ENCODE assay signal across 9 cellular contexts in the genomic region with DNA sequence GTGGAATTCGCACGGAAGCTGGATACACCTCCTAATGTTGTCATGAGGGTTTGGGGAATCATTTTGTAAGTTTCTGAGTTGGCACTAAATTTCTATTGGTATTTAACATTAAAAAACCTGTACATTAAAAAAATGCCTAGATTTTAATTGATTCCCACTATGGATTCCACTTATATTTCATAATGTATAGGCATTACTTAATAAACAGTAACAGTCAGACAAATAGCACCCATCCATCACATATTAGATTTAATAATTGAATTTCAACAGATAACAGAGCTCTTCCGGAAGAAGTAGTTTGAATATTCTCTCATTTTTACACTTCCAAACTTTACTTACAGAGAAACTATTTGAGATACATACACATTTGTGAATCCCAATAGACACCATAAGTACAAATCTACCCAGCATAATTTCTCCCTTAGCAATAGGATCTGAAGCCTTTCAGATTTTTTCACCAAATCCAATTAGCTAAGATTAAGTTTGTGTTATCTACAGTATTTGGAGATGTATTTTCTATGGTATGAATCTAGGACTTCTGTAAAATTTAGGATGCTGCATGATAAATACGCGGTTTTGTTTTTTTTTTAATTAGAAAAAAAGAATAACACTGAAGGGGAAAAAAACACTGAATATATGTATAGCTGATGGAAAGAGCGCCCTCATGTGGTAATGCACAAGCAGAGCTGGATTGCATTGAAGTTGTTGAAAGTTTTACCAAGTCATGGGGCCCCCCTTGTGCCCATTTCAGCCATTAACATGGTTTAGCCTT. TPM values are rescaled to one million over a fixed set of nuclear protein-coding genes. Genes with fewer than 3 reads are reported as not detected.
DNase-seq lines count a peak whose midpoint lies in the region; ATAC-seq and TF ChIP-seq lines count a peak whose summit lies in the region.
"Had no signal": no experiment of that assay in that cellular context is flagged by ENCODE, and none has a peak within 500 bp of the region (broad histone marks: within the 10 kb centered on the region; RNA-seq: fewer than 3 reads in every experiment).

No MANE protein-coding gene starts in this region.

- H3K4me3 ChIP-seq in HEK293 (ENCODE audit: low read depth, low read length) (no peak overlapping the region), MG63 (no peak overlapping the region)

- H3K27ac Mint-ChIP-seq in activated CD8-positive, alpha-beta T cell treated with anti-CD3 and anti-CD28 coated beads, Interleukin-2, amount 10 ng/mL, durations not matched to agents 7 days and 5 days = no peak overlapping the region
- H3K27ac Mint-ChIP-seq: memory B cell had no signal

- H3K4me1 Mint-ChIP-seq in activated CD8-positive, alpha-beta T cell treated with anti-CD3 and anti-CD28 coated beads, Interleukin-2, amount 10 ng/mL, durations not matched to agents 7 days and 5 days (ENCODE audit: low read depth) = no peaks in the 10 kb centered on the region
- H3K4me1 Mint-ChIP-seq: memory B cell had no signal

- H3K4me3 Mint-ChIP-seq in activated CD8-positive, alpha-beta T cell treated with anti-CD3 and anti-CD28 coated beads, Interleukin-2, amount 10 ng/mL, durations not matched to agents 7 days and 5 days = no peak overlapping the region
- H3K4me3 Mint-ChIP-seq: memory B cell had no signal

- no peaks in the 10 kb centered on the region for H3K27me3 Mint-ChIP-seq in activated CD8-positive, alpha-beta T cell treated with anti-CD3 and anti-CD28 coated beads, Interleukin-2, amount 10 ng/mL, durations not matched to agents 7 days and 5 days (ENCODE audit: low read depth)
- H3K27me3 Mint-ChIP-seq: memory B cell had no signal

- no peak overlapping the region for H3K27ac ChIP-seq in HEK293 (ENCODE audit: extremely low read depth, low read depth, low read length)

- no peaks in the 10 kb centered on the region for H3K9me3 Mint-ChIP-seq in activated CD8-positive, alpha-beta T cell treated with anti-CD3 and anti-CD28 coated beads, Interleukin-2, amount 10 ng/mL, durations not matched to agents 7 days and 5 days (ENCODE audit: insufficient read depth)

- peak; percentile 51 for ATAC-seq in activated CD8-positive, alpha-beta T cell treated with anti-CD3 and anti-CD28 coated beads, Interleukin-2, amount 10 ng/mL, durations not matched to agents 7 days and 5 days
- ATAC-seq in left colon = peak; percentile 56

- TF ChIP-seq CTCF in HEK293 (tag by site-specific recombination; IDR thresholded peaks at IDR 0.05) = no peak

- peak; percentile 5 for DNase-seq in stimulated activated CD4-positive, alpha-beta T cell treated with anti-CD3 and anti-CD28 coated beads, Interleukin-4, amount 100 ng/mL, for 24 hours
- DNase-seq in stimulated activated CD4-positive, alpha-beta T cell treated with anti-CD3 and anti-CD28 coated beads, Interleukin-4, amount 100 ng/mL, for 4 hours = no peak
- peak; percentile 10 for DNase-seq in MG63
- peak; percentile 26 for DNase-seq in activated CD8-positive, alpha-beta T cell treated with anti-CD3 and anti-CD28 coated beads, Interleukin-2, amount 10 ng/mL, durations not matched to agents 7 days and 5 days
- DNase-seq in left colon = peak; percentile 12 to 18
- no peak for DNase-seq in KG1 (lab: John Stamatoyannopoulos, UW)
- no peak for DNase-seq in T-helper 9 cell

- POLR2A ChIA-PET in HEK293 (lab: Yijun Ruan, JAX) = no interaction called here
- POLR2A ChIA-PET in activated CD8-positive, alpha-beta T cell treated with anti-CD3 and anti-CD28 coated beads, Interleukin-2, amount 10 ng/mL, durations not matched to agents 7 days and 5 days (lab: Charles Lee) = no interaction called here

- intact Hi-C loops in left colon (cut with DNase I, micrococcal nuclease) = no loop called here

- H3K4me1 ChIP-seq in HEK293 (ENCODE audit: control insufficient read depth, insufficient read depth, low read length) = no peaks in the 10 kb centered on the region

- H3K36me3 ChIP-seq in HEK293 (ENCODE audit: control insufficient read depth in 2 of 2, insufficient read depth in 1 of 2, low read length in 2 of 2) = no peaks in the 10 kb centered on the region
- H3K36me3 ChIP-seq in MG63 = no peaks in the 10 kb centered on the region

- no peaks in the 10 kb centered on the region for H3K9me3 ChIP-seq in HEK293 (ENCODE audit: control insufficient read depth, insufficient read depth, low read depth, low read length)
- no peaks in the 10 kb centered on the region for H3K9me3 ChIP-seq in MG63

- CTCF ChIA-PET in HEK293 (lab: Yijun Ruan, JAX) = interaction anchor here (0.6 to 3.7 kb wide), 19 partner anchors 9 to 865 kb away, joined by 3 to 15 read pairs (median 5); no protein-coding TSS in a partner anchor
- CTCF ChIA-PET in activated CD8-positive, alpha-beta T cell treated with anti-CD3 and anti-CD28 coated beads, Interleukin-2, amount 10 ng/mL, durations not matched to agents 7 days and 5 days (lab: Charles Lee) = interaction anchor here (0.7 to 1.3 kb wide), 7 partner anchors 9 to 495 kb away, joined by 3 to 7 read pairs (median 3); no protein-coding TSS in a partner anchor

- H3K36me3 Mint-ChIP-seq in activated CD8-positive, alpha-beta T cell treated with anti-CD3 and anti-CD28 coated beads, Interleukin-2, amount 10 ng/mL, durations not matched to agents 7 days and 5 days (ENCODE audit: low read depth) = no peaks in the 10 kb centered on the region
- H3K36me3 Mint-ChIP-seq: memory B cell had no signal

- no peaks in the 10 kb centered on the region for H3K27me3 ChIP-seq in MG63

TF ChIP-seq in HEK293, 187 proteins besides CTCF, POLR2A, EP300 and RAD21:
- TF ChIP-seq ZNF521 (tag by site-specific recombination; IDR thresholded peaks at IDR 0.05) (no peak), ZNF654 (tag by site-specific recombination; IDR thresholded peaks at IDR 0.05; ENCODE audit: low read depth) (peak; percentile 49)

RNA-seq across cellular contexts. Expression of a gene that starts 12.2 kb away (rescaled TPM):
- total RNA-seq in MG63 (2014; rRNA removed; shearing (Covaris generic); ENCODE audit: low replicate concordance) = not detected in 2 replicates
- total RNA-seq in activated CD8-positive, alpha-beta T cell treated with anti-CD3 and anti-CD28 coated beads, Interleukin-2, amount 10 ng/mL, durations not matched to agents 7 days and 5 days = not detected
- not detected for total RNA-seq in left colon

RNA-seq across cellular contexts. Expression of a gene that starts 29.3 kb away (rescaled TPM):
- total RNA-seq in MG63 (2014; rRNA removed; shearing (Covaris generic); ENCODE audit: low replicate concordance) = not detected in 2 replicates
- total RNA-seq in activated CD8-positive, alpha-beta T cell treated with anti-CD3 and anti-CD28 coated beads, Interleukin-2, amount 10 ng/mL, durations not matched to agents 7 days and 5 days = not detected
- total RNA-seq in left colon = not detected

RNA-seq across cellular contexts. Expression of a gene that starts 42.6 kb away (rescaled TPM):
- total RNA-seq in MG63 (2014; rRNA removed; shearing (Covaris generic); ENCODE audit: low replicate concordance) = not detected in 2 replicates
- total RNA-seq in activated CD8-positive, alpha-beta T cell treated with anti-CD3 and anti-CD28 coated beads, Interleukin-2, amount 10 ng/mL, durations not matched to agents 7 days and 5 days = not detected
- total RNA-seq in left colon = not detected

RNA-seq across cellular contexts. Expression of a gene that starts 59.0 kb away (rescaled TPM):
- total RNA-seq in MG63 (2014; rRNA removed; shearing (Covaris generic); ENCODE audit: low replicate concordance) = not detected in 2 replicates
- total RNA-seq in activated CD8-positive, alpha-beta T cell treated with anti-CD3 and anti-CD28 coated beads, Interleukin-2, amount 10 ng/mL, durations not matched to agents 7 days and 5 days = not detected
- not detected for total RNA-seq in left colon

Comparison
In these comparisons a context has a peak if more than half of its experiments do, and no peak if none do; other contexts are left out.
1. DNase-seq: peak in stimulated activated CD4-positive, alpha-beta T cell treated with anti-CD3 and anti-CD28 coated beads, Interleukin-4, amount 100 ng/mL, for 24 hours (single experiment), MG63 (single experiment), activated CD8-positive, alpha-beta T cell treated with anti-CD3 and anti-CD28 coated beads, Interleukin-2, amount 10 ng/mL, durations not matched to agents 7 days and 5 days (single experiment) and left colon (2 of 2); none in stimulated activated CD4-positive, alpha-beta T cell treated with anti-CD3 and anti-CD28 coated beads, Interleukin-4, amount 100 ng/mL, for 4 hours (0 of 2), KG1 (single experiment) and T-helper 9 cell (single experiment).